ENCODE assay signal across 25 cellular contexts in the genomic region with DNA sequence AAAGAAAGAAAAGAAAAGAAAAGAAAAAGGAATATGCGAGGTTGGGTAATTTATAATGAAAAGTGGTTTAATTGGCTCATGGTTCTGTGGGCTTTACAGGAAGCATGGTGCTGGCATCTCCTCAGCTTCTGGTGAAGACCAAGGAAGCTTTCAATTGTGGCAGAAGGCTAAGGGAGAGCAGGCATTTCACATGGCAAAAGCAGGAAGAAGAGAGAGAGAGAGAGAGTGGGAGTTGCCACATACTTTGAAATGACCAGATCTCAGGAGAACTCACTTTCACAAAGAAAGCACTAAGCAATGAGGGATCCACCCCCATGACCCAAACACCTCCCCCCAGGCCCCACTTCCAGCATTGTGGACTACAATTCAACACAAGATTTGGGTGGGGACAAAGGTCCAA. TPM values are rescaled to one million over a fixed set of nuclear protein-coding genes. Genes with fewer than 3 reads are reported as not detected.
"Had no signal": no experiment of that assay in that cellular context is flagged by ENCODE, and none has a peak within 500 bp of the region (broad histone marks: within the 10 kb centered on the region; RNA-seq: fewer than 3 reads in every experiment).

No MANE protein-coding gene starts in this region.

- H3K27me3 ChIP-seq: ascending aorta, breast epithelium, hepatocyte, left lung, suprapubic skin had no signal

- H2AFZ ChIP-seq: hepatocyte had no signal

- H3K4me2 ChIP-seq: hepatocyte had no signal

- H3K4me3 ChIP-seq: ascending aorta, breast epithelium, hepatocyte, left lung, skin epidermis, suprapubic skin had no signal

- H3K36me3 ChIP-seq: ascending aorta, breast epithelium, left lung, suprapubic skin had no signal

- H3K9me3 ChIP-seq: ascending aorta, breast epithelium, suprapubic skin had no signal

- H3K4me1 ChIP-seq: ascending aorta, left lung had no signal

- H3K27ac ChIP-seq: ascending aorta, breast epithelium, hepatocyte, left lung, skin epidermis, suprapubic skin had no signal

- H3K79me2 ChIP-seq: hepatocyte had no signal

- DNase-seq: activated CD4-positive, alpha-beta T cell treated with anti-CD3 and anti-CD28 coated beads for 1 hour; activated CD4-positive, alpha-beta T cell treated with anti-CD3 and anti-CD28 coated beads, Interleukin-2, amount 50 U/mL, for 4 hours; activated naive CD4-positive, alpha-beta T cell treated with anti-CD3 and anti-CD28 coated beads for 36 hours; activated naive CD8-positive, alpha-beta T cell treated with anti-CD3 and anti-CD28 coated beads, Interleukin-2, amount 50 U/mL, for 24 hours; activated T-cell treated with anti-CD3 and anti-CD28 coated beads for 4 hours; dermis blood vessel endothelial cell; effector memory CD8-positive, alpha-beta T cell; kidney; mesenchymal stem cell; natural killer cell; retina; stimulated activated CD4-positive, alpha-beta T cell treated with anti-CD3 and anti-CD28 coated beads, Interleukin-4, amount 100 ng/mL, for 24 hours; stimulated activated naive CD4-positive, alpha-beta T cell; T-cell; T1000; trophoblast cell had no signal

RNA-seq across cellular contexts. Expression of gene LINC01488, which starts 38.7 kb away (rescaled TPM):
- total RNA-seq: activated naive CD4-positive, alpha-beta T cell treated with anti-CD3 and anti-CD28 coated beads for 36 hours; activated T-helper 17 cell treated with anti-CD3 and anti-CD28 coated beads, Interleukin-2, amount 50 U/mL, for 72 hours; ascending aorta; breast epithelium; cerebellum; dermis blood vessel endothelial cell; glomerular endothelial cell; kidney; left lung; natural killer cell; suprapubic skin; T-cell had no signal
